Comparison of ENCODE assay signal across 18 cellular contexts in genomic region chr9:9389904-9390303, GRCh38.
DNase-seq lines count a peak whose midpoint lies in the region; ATAC-seq and TF ChIP-seq lines count a peak whose summit lies in the region.
"Had no signal": no experiment of that assay in that cellular context is flagged by ENCODE, and none has a peak within 500 bp of the region (broad histone marks: within the 10 kb centered on the region; RNA-seq: fewer than 3 reads in every experiment).

No MANE protein-coding gene starts in this region.

- no peak overlapping the region for H2AK5ac ChIP-seq in mesendoderm (ENCODE audit: low read length)

- peaks cover 5% of the 10 kb centered on the region for H3K9me2 ChIP-seq in GM23338 (ENCODE audit: insufficient read depth)

- 36 to 66% methylated on average over 3 of the region's 3 CpGs for WGBS in endodermal cell (ENCODE audit: insufficient coverage in 1 of 2, insufficient read length in 1 of 2), 2 experiments
- no CpG with 5 or more reads among the region's 3 CpGs for WGBS in mesendoderm (ENCODE audit: extremely low coverage, insufficient coverage, low lambda C conversion rate)

- no peak overlapping the region for H3K4ac ChIP-seq in mesendoderm (ENCODE audit: low read depth, low read length)

- no peak overlapping the region for H3K4me2 ChIP-seq in GM23338
- H3K4me2 ChIP-seq in mesendoderm (ENCODE audit: low read length): no peak overlapping the region
- H3K4me2 ChIP-seq: BLaER1 had no signal

- H3K4me3 ChIP-seq in GM23338: no peak overlapping the region
- H3K4me3 ChIP-seq in endodermal cell (ENCODE audit: low read length): peak overlapping the region; percentile 50
- H3K4me3 ChIP-seq in mesendoderm (ENCODE audit: low read length): no peak overlapping the region
- H3K4me3 ChIP-seq: BLaER1, HAP-1 had no signal

- H3K27ac Mint-ChIP-seq in GM23338: no peak overlapping the region
- peak overlapping the region; percentile 87 for H3K27ac Mint-ChIP-seq in endodermal cell
- H3K27ac Mint-ChIP-seq: B cell; CD4-positive, CD25-positive, alpha-beta regulatory T cell; CD8-positive, alpha-beta T cell; HFFc6 had no signal

- H3K27me3 Mint-ChIP-seq in GM23338 (ENCODE audit: insufficient read depth, low read depth, poor library complexity): no peaks in the 10 kb centered on the region
- H3K27me3 Mint-ChIP-seq in endodermal cell (ENCODE audit: insufficient read depth): no peaks in the 10 kb centered on the region
- H3K27me3 Mint-ChIP-seq: B cell; CD4-positive, CD25-positive, alpha-beta regulatory T cell had no signal

- H3K9me3 Mint-ChIP-seq in GM23338 (no peaks in the 10 kb centered on the region), endodermal cell (no peaks in the 10 kb centered on the region)

- no peak overlapping the region for H3K56ac ChIP-seq in mesendoderm (ENCODE audit: low read length)

- no peaks in the 10 kb centered on the region for H3K27me3 ChIP-seq in GM23338 (ENCODE audit: insufficient read depth)
- no peaks in the 10 kb centered on the region for H3K27me3 ChIP-seq in endodermal cell (ENCODE audit: control insufficient read depth, insufficient read depth, low read length, poor library complexity, severe bottlenecking)
- no peaks in the 10 kb centered on the region for H3K27me3 ChIP-seq in mesendoderm (ENCODE audit: insufficient read depth, low read length, poor library complexity)
- H3K27me3 ChIP-seq: BLaER1 had no signal

- no peaks in the 10 kb centered on the region for H3K79me2 ChIP-seq in GM23338 (replicated peaks; ENCODE audit: insufficient read depth)
- H3K79me2 ChIP-seq in mesendoderm (ENCODE audit: control insufficient read depth, insufficient read depth, low read length): no peaks in the 10 kb centered on the region

- H3K36me3 ChIP-seq in GM23338 (ENCODE audit: insufficient read depth) (no peaks in the 10 kb centered on the region), endodermal cell (ENCODE audit: control insufficient read depth, insufficient read depth, low read length) (no peaks in the 10 kb centered on the region), mesendoderm (ENCODE audit: control insufficient read depth, insufficient read depth, low read length) (no peaks in the 10 kb centered on the region)
- H3K36me3 ChIP-seq: BLaER1, HAP-1 had no signal

- H2AFZ ChIP-seq in GM23338: peak overlapping the region; percentile 25; the same call in 1 of the 2 replicates

- H3K27ac ChIP-seq in GM23338 (ENCODE audit: low read depth) (no peak overlapping the region), endodermal cell (ENCODE audit: low read depth, low read length) (no peak overlapping the region), mesendoderm (ENCODE audit: low read depth, low read length) (no peak overlapping the region)
- H3K27ac ChIP-seq: 22Rv1, BLaER1, C4-2B had no signal

- H3K9me3 ChIP-seq in endodermal cell (ENCODE audit: control insufficient read depth, low read length): no peaks in the 10 kb centered on the region
- H3K9me3 ChIP-seq: BLaER1, Caco-2, HAP-1 had no signal

- no peak overlapping the region for H4K8ac ChIP-seq in mesendoderm (ENCODE audit: low read depth, low read length)

- H3K4me3 Mint-ChIP-seq in GM23338 (no peak overlapping the region), endodermal cell (no peak overlapping the region)
- H3K4me3 Mint-ChIP-seq: B cell; CD4-positive, CD25-positive, alpha-beta regulatory T cell; CD8-positive, alpha-beta T cell; HFFc6 had no signal

- no peaks in the 10 kb centered on the region for H4K20me1 ChIP-seq in GM23338 (replicated peaks; ENCODE audit: insufficient read depth)
- H4K20me1 ChIP-seq: BLaER1 had no signal

- peaks cover 7% of the 10 kb centered on the region; the same call in 2 of the 3 replicates for H3K4me1 Mint-ChIP-seq in GM23338
- H3K4me1 Mint-ChIP-seq in endodermal cell: peaks cover 29% of the 10 kb centered on the region
- H3K4me1 Mint-ChIP-seq: B cell; CD4-positive, CD25-positive, alpha-beta regulatory T cell had no signal

- H2BK15ac ChIP-seq in mesendoderm (replicated peaks; ENCODE audit: low read depth): no peak overlapping the region

- H2BK5ac ChIP-seq in mesendoderm (ENCODE audit: low read length): no peak overlapping the region

- DNase-seq in GM23338 (ENCODE audit: low spot score): no peak
- peak; percentile 74 for DNase-seq in endodermal cell
- peak; percentile 75 for DNase-seq in mesendoderm
- no peak for DNase-seq in H4 (ENCODE audit: low spot score)
- no peak for DNase-seq in GM10266 (ENCODE audit: extremely low spot score)
- DNase-seq: Caco-2; CD4-positive, CD25-positive, alpha-beta regulatory T cell; CD8-positive, alpha-beta T cell; DMS79; EL; GDM1; HFFc6 had no signal

- H2BK120ac ChIP-seq in mesendoderm (ENCODE audit: low read depth, low read length): no peak overlapping the region

- ATAC-seq in GM23338 (no peak), GM18909 (IDR thresholded peaks at IDR 0.05; ENCODE audit: poor library complexity, unreplicated experiment) (no peak)
- ATAC-seq: CD8-positive, alpha-beta T cell had no signal

- no peak overlapping the region for H3K23ac ChIP-seq in mesendoderm (ENCODE audit: low read length)

- no peaks in the 10 kb centered on the region for H3F3A ChIP-seq in GM23338 (replicated peaks; ENCODE audit: low read depth)

- H3K79me1 ChIP-seq in mesendoderm (ENCODE audit: low read length): no peaks in the 10 kb centered on the region

- H3K36me3 Mint-ChIP-seq in GM23338 (ENCODE audit: low read depth) (no peaks in the 10 kb centered on the region), endodermal cell (ENCODE audit: low read depth) (no peaks in the 10 kb centered on the region)
- H3K36me3 Mint-ChIP-seq: CD4-positive, CD25-positive, alpha-beta regulatory T cell; CD8-positive, alpha-beta T cell had no signal

- H3K9ac ChIP-seq in endodermal cell (ENCODE audit: extremely low read depth, low read length, poor library complexity, severe bottlenecking): no peak overlapping the region
- no peak overlapping the region for H3K9ac ChIP-seq in mesendoderm (ENCODE audit: low read length)
- H3K9ac ChIP-seq: BLaER1 had no signal

- H4K5ac ChIP-seq in mesendoderm (ENCODE audit: low read length): no peak overlapping the region

- TF ChIP-seq CTCF in GM23338 (conservative IDR thresholded peaks at IDR 0.05; ENCODE audit: low read depth in 2 of 2) (no peak), endodermal cell (conservative IDR thresholded peaks at IDR 0.05) (no peak), GM10266 (IDR thresholded peaks at IDR 0.05; ENCODE audit: control insufficient read depth, insufficient read depth, low read depth, missing control alignments) (no peak)

- H3K4me1 ChIP-seq in GM23338 (ENCODE audit: insufficient read depth) (no peaks in the 10 kb centered on the region), endodermal cell (ENCODE audit: control insufficient read depth, insufficient read depth, low read length) (peaks cover 3% of the 10 kb centered on the region), mesendoderm (ENCODE audit: control insufficient read depth, low read depth, low read length) (no peaks in the 10 kb centered on the region)
- H3K4me1 ChIP-seq: Caco-2, HAP-1 had no signal

- no peak overlapping the region for H3K18ac ChIP-seq in mesendoderm (ENCODE audit: low read length)

TF ChIP-seq in GM23338, 12 proteins besides CTCF, POLR2A, EP300 and RAD21 (continues in another document):
- TF ChIP-seq POLR2AphosphoS5 (IDR thresholded peaks at IDR 0.05; ENCODE audit: low read depth) (no peak), JUNB (IDR thresholded peaks at IDR 0.05; ENCODE audit: unreplicated experiment) (no peak)

Comparison
In these comparisons a context has a peak if more than half of its experiments do, and no peak if none do; other contexts are left out.
1. DNase-seq: peak in endodermal cell (single experiment) and mesendoderm (single experiment); none in GM23338 (single experiment), H4 (single experiment) and GM10266 (single experiment).